In genomic region chr10:113882240-113882639, GRCh38 we compare ENCODE assay signal across 16 cellular contexts. TPM values are rescaled to one million over a fixed set of nuclear protein-coding genes. Genes with fewer than 3 reads are reported as not detected.
DNase-seq lines count a peak whose midpoint lies in the region; ATAC-seq and TF ChIP-seq lines count a peak whose summit lies in the region.
"Had no signal": no experiment of that assay in that cellular context is flagged by ENCODE, and none has a peak within 500 bp of the region (broad histone marks: within the 10 kb centered on the region; RNA-seq: fewer than 3 reads in every experiment).

No MANE protein-coding gene starts in this region.

- peak overlapping the region in 1 of 2 donors; percentile 25 for H3K4me3 Mint-ChIP-seq in effector memory CD8-positive, alpha-beta T cell
- H3K4me3 Mint-ChIP-seq in natural killer cell, result no peak overlapping the region
- H3K4me3 Mint-ChIP-seq: CD14-positive monocyte; CD4-positive, alpha-beta memory T cell; H9 had no signal

- peaks cover 6 to 14% (median 8%) of the 10 kb centered on the region in 11 experiments; a peak in 11 of 22 replicates for H3K9me3 ChIP-seq in BLaER1 treated with 17β-estradiol and CSF1 and Interleukin-3, amounts not matched to agents 10 nM and 100 nM (replicated peaks in 1 of 11)
- H3K9me3 ChIP-seq in body of pancreas, result no peaks in the 10 kb centered on the region
- H3K9me3 ChIP-seq: A549 had no signal

- peak overlapping the region in 6 of 11 experiments; percentile 23 to 44 (median 40); a peak in 9 of 22 replicates for H3K4me2 ChIP-seq in BLaER1 treated with 17β-estradiol and CSF1 and Interleukin-3, amounts not matched to agents 10 nM and 100 nM
- H3K4me2 ChIP-seq: A549 had no signal

- WGBS in body of pancreas, 2 donors, result 86 to 94% methylated on average over 2 of the region's 2 CpGs

- peaks cover 18% of the 10 kb centered on the region for H3K36me3 Mint-ChIP-seq in effector memory CD8-positive, alpha-beta T cell (ENCODE audit: insufficient read depth)
- H3K36me3 Mint-ChIP-seq in natural killer cell, result peaks cover 22% of the 10 kb centered on the region

- H3K4me1 ChIP-seq in BLaER1 treated with 17β-estradiol and CSF1 and Interleukin-3, amounts not matched to agents 10 nM and 100 nM, result peaks cover 14 to 36% (median 25%) of the 10 kb centered on the region in 10 experiments; a peak in 19 of 20 replicates
- H3K4me1 ChIP-seq in body of pancreas, result no peaks in the 10 kb centered on the region

- H3K27ac Mint-ChIP-seq in effector memory CD8-positive, alpha-beta T cell, result peak overlapping the region in 1 of 2 donors; percentile 51
- H3K27ac Mint-ChIP-seq in natural killer cell, result peak overlapping the region; percentile 68 to 73
- H3K27ac Mint-ChIP-seq: CD14-positive monocyte, H9 had no signal

- H3K27ac ChIP-seq in BLaER1 treated with 17β-estradiol and CSF1 and Interleukin-3, amounts not matched to agents 10 nM and 100 nM, result no peak overlapping the region
- H3K27ac ChIP-seq in body of pancreas, result no peak overlapping the region
- H3K27ac ChIP-seq: A549 had no signal

- peaks cover 10 to 20% of the 10 kb centered on the region in 2 donors for H3K4me1 Mint-ChIP-seq in effector memory CD8-positive, alpha-beta T cell (ENCODE audit: low read depth in 2 of 2)
- H3K4me1 Mint-ChIP-seq in natural killer cell, result peaks cover 15 to 22% of the 10 kb centered on the region in 2 donors
- H3K4me1 Mint-ChIP-seq: H9 had no signal

- H3K4me3 ChIP-seq in BLaER1 treated with 17β-estradiol and CSF1 and Interleukin-3, amounts not matched to agents 10 nM and 100 nM, result no peak overlapping the region
- H3K4me3 ChIP-seq in body of pancreas, result no peak overlapping the region
- H3K4me3 ChIP-seq: A549 had no signal

- no peak overlapping the region for H3K9ac ChIP-seq in BLaER1 treated with 17β-estradiol and CSF1 and Interleukin-3, amounts not matched to agents 10 nM and 100 nM

- H3K27me3 Mint-ChIP-seq in effector memory CD8-positive, alpha-beta T cell, result no peaks in the 10 kb centered on the region
- no peaks in the 10 kb centered on the region for H3K27me3 Mint-ChIP-seq in natural killer cell (ENCODE audit: low read depth in 2 of 2)
- H3K27me3 Mint-ChIP-seq: CD4-positive, alpha-beta memory T cell had no signal

- H4K20me1 ChIP-seq in BLaER1 treated with 17β-estradiol and CSF1 and Interleukin-3, amounts not matched to agents 10 nM and 100 nM, result no peaks in the 10 kb centered on the region; a peak in 1 of 22 replicates

- no peaks in the 10 kb centered on the region for H3K9me3 Mint-ChIP-seq in effector memory CD8-positive, alpha-beta T cell
- no peaks in the 10 kb centered on the region for H3K9me3 Mint-ChIP-seq in natural killer cell
- H3K9me3 Mint-ChIP-seq: H9 had no signal

- intact Hi-C loops in natural killer cell (cut with micrococcal nuclease), result no loop called here
- intact Hi-C loops in body of pancreas (cut with DNase I), result no loop called here

- peaks cover 56 to 89% (median 76%) of the 10 kb centered on the region in 11 experiments for H3K36me3 ChIP-seq in BLaER1 treated with 17β-estradiol and CSF1 and Interleukin-3, amounts not matched to agents 10 nM and 100 nM
- peaks cover 0 to 4% of the 10 kb centered on the region in 2 donors for H3K36me3 ChIP-seq in body of pancreas (replicated peaks in 1 of 2; ENCODE audit: insufficient read depth in 1 of 2, low read depth in 2 of 2)

- TF ChIP-seq POLR2A in body of pancreas (IDR thresholded peaks at IDR 0.05), result no peak

- ATAC-seq in effector memory CD8-positive, alpha-beta T cell (replicated peaks), result peak; percentile 57
- ATAC-seq in natural killer cell (peak in 2 of 3 donors; percentile 52 to 59), body of pancreas (no peak), HG02852 (IDR thresholded peaks at IDR 0.05; ENCODE audit: unreplicated experiment) (no peak)
- ATAC-seq: A549 had no signal

- no peaks in the 10 kb centered on the region for H3K27me3 ChIP-seq in BLaER1 treated with 17β-estradiol and CSF1 and Interleukin-3, amounts not matched to agents 10 nM and 100 nM
- no peaks in the 10 kb centered on the region for H3K27me3 ChIP-seq in body of pancreas

- peak; percentile 22 for DNase-seq in HT1080 (ENCODE audit: low read depth)
- no peak for DNase-seq in effector memory CD8-positive, alpha-beta T cell
- DNase-seq in natural killer cell, result no peak
- no peak for DNase-seq in NCI-H2081 (lab: John Stamatoyannopoulos, UW)
- no peak for DNase-seq in body of pancreas
- DNase-seq in hepatic stellate cell (ENCODE audit: low spot score), result no peak
- DNase-seq: AML-193; CD4-positive, alpha-beta memory T cell; DMS153; DMS79; GF-D8; H9 had no signal

- TF ChIP-seq CTCF in natural killer cell (IDR thresholded peaks at IDR 0.05) (no peak), body of pancreas (IDR thresholded peaks at IDR 0.05) (no peak)

RNA-seq across cellular contexts. Expression of gene NHLRC2, which starts 27.8 kb away (rescaled TPM):
- 9.3 and 28.0 TPM in 2 replicates for total RNA-seq in HT1080 (2014; rRNA removed; shearing (Covaris generic))
- polyA plus RNA-seq in HT1080 (2015; cell fraction: cytosol; rRNA removed), result 7.5 and 11.0 TPM in 2 replicates
- 22.7 and 25.0 TPM in 2 replicates for polyA plus RNA-seq in HT1080 (2015; cell fraction: nucleus; rRNA removed)
- 10 to 100 TPM; 19.0 to 24.7 (median 22.4) TPM for total RNA-seq in natural killer cell
- total RNA-seq in body of pancreas, result 10 to 100 TPM; 17.9 to 50.4 TPM

RNA-seq across cellular contexts. Expression of gene DCLRE1A, which starts 28.4 kb away (rescaled TPM):
- total RNA-seq in HT1080 (2014; rRNA removed; shearing (Covaris generic)), result 10.8 and 11.5 TPM in 2 replicates
- 9.2 and 10.9 TPM in 2 replicates for polyA plus RNA-seq in HT1080 (2015; cell fraction: cytosol; rRNA removed)
- polyA plus RNA-seq in HT1080 (2015; cell fraction: nucleus; rRNA removed), result 10.8 and 12.5 TPM in 2 replicates
- total RNA-seq in natural killer cell (1 to 10 TPM; 4.4 to 5.9 (median 5.2) TPM), body of pancreas (1 to 10 TPM; 4.6 to 5.2 TPM)

Comparison
In these comparisons a context has a peak if more than half of its experiments do, and no peak if none do; other contexts are left out.
1. ATAC-seq: peak in effector memory CD8-positive, alpha-beta T cell (single experiment) and natural killer cell (2 of 3); none in body of pancreas (single experiment) and HG02852 (single experiment).